ENCODE assay signal across 1 cellular context in genomic region chr20:41734506-41734945, GRCh38.
A peak's percentile ranks its signal among the peaks of the same experiment; 100 is the strongest.
TF ChIP-seq lines count a peak whose summit lies in the region.

No MANE protein-coding gene starts in this region.

TF ChIP-seq in HepG2, 621 proteins besides CTCF, POLR2A, EP300 and RAD21 (continued from another document and continues in another):
- TF ChIP-seq PATZ1 (CRISPR knock-in tag; IDR thresholded peaks at IDR 0.05), result peak; percentile 59
- no peak for TF ChIP-seq ZNF577 (CRISPR knock-in tag; IDR thresholded peaks at IDR 0.05; ENCODE audit: borderline replicate concordance, low read depth)
- TF ChIP-seq, protein P1, sequence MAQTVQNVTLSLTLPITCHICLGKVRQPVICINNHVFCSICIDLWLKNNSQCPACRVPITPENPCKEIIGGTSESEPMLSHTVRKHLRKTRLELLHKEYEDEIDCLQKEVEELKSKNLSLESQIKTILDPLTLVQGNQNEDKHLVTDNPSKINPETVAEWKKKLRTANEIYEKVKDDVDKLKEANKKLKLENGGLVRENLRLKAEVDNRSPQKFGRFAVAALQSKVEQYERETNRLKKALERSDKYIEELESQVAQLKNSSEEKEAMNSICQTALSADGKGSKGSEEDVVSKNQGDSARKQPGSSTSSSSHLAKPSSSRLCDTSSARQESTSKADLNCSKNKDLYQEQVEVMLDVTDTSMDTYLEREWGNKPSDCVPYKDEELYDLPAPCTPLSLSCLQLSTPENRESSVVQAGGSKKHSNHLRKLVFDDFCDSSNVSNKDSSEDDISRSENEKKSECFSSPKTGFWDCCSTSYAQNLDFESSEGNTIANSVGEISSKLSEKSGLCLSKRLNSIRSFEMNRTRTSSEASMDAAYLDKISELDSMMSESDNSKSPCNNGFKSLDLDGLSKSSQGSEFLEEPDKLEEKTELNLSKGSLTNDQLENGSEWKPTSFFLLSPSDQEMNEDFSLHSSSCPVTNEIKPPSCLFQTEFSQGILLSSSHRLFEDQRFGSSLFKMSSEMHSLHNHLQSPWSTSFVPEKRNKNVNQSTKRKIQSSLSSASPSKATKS (CRISPR knock-in tag; IDR thresholded peaks at IDR 0.05), result no peak
- TF ChIP-seq, protein P2, sequence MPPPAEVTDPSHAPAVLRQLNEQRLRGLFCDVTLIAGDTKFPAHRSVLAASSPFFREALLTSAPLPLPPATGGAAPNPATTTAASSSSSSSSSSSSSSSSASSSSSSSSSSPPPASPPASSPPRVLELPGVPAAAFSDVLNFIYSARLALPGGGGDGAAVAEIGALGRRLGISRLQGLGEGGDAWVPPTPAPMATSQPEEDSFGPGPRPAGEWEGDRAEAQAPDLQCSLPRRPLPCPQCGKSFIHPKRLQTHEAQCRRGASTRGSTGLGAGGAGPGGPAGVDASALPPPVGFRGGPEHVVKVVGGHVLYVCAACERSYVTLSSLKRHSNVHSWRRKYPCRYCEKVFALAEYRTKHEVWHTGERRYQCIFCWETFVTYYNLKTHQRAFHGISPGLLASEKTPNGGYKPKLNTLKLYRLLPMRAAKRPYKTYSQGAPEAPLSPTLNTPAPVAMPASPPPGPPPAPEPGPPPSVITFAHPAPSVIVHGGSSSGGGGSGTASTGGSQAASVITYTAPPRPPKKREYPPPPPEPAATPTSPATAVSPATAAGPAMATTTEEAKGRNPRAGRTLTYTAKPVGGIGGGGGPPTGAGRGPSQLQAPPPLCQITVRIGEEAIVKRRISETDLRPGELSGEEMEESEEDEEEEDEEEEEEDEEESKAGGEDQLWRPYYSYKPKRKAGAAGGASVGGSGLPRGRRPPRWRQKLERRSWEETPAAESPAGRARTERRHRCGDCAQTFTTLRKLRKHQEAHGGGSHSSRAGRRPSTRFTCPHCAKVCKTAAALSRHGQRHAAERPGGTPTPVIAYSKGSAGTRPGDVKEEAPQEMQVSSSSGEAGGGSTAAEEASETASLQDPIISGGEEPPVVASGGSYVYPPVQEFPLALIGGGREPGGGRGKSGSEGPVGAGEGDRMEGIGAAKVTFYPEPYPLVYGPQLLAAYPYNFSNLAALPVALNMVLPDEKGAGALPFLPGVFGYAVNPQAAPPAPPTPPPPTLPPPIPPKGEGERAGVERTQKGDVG (CRISPR knock-in tag; IDR thresholded peaks at IDR 0.05; ENCODE audit: borderline replicate concordance), result 0 out of 2 replicates have a peak, but pooled peaks have one; percentile 21
- TF ChIP-seq TFDP2 (CRISPR knock-in tag; IDR thresholded peaks at IDR 0.05), result no peak
- no peak for TF ChIP-seq HIVEP1 (CRISPR knock-in tag; IDR thresholded peaks at IDR 0.05)
- no peak for TF ChIP-seq ZNF597 (CRISPR knock-in tag; IDR thresholded peaks at IDR 0.05)
- no peak for TF ChIP-seq ZNF468 (CRISPR knock-in tag; IDR thresholded peaks at IDR 0.05)
- TF ChIP-seq, protein P3, sequence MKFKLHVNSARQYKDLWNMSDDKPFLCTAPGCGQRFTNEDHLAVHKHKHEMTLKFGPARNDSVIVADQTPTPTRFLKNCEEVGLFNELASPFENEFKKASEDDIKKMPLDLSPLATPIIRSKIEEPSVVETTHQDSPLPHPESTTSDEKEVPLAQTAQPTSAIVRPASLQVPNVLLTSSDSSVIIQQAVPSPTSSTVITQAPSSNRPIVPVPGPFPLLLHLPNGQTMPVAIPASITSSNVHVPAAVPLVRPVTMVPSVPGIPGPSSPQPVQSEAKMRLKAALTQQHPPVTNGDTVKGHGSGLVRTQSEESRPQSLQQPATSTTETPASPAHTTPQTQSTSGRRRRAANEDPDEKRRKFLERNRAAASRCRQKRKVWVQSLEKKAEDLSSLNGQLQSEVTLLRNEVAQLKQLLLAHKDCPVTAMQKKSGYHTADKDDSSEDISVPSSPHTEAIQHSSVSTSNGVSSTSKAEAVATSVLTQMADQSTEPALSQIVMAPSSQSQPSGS (CRISPR knock-in tag; IDR thresholded peaks at IDR 0.05), result peak; percentile 49; the same call in 1 of the 2 replicates
- no peak for TF ChIP-seq AHDC1 (CRISPR knock-in tag; IDR thresholded peaks at IDR 0.05; ENCODE audit: borderline replicate concordance)
- TF ChIP-seq ZNF225 (CRISPR knock-in tag; IDR thresholded peaks at IDR 0.05), result peak; percentile 72; the same call in 1 of the 2 replicates
- TF ChIP-seq ZGPAT (CRISPR knock-in tag; IDR thresholded peaks at IDR 0.05), result 0 out of 2 replicates have a peak, but pooled peaks have one; percentile 49
- TF ChIP-seq, protein P4, sequence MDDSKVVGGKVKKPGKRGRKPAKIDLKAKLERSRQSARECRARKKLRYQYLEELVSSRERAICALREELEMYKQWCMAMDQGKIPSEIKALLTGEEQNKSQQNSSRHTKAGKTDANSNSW (CRISPR knock-in tag; IDR thresholded peaks at IDR 0.05; ENCODE audit: borderline replicate concordance), result no peak
- TF ChIP-seq TSC22D2 (CRISPR knock-in tag; IDR thresholded peaks at IDR 0.05; ENCODE audit: borderline replicate concordance), result peak; percentile 58; the same call in 1 of the 2 replicates
- 0 out of 2 replicates have a peak, but pooled peaks have one; percentile 20 for TF ChIP-seq ZKSCAN8 (CRISPR knock-in tag; IDR thresholded peaks at IDR 0.05; ENCODE audit: borderline replicate concordance)
- 0 out of 2 replicates have a peak, but pooled peaks have one; percentile 36 for TF ChIP-seq SOX5 (CRISPR knock-in tag; IDR thresholded peaks at IDR 0.05; ENCODE audit: borderline replicate concordance)
- peak; percentile 36; the same call in 1 of the 2 replicates for TF ChIP-seq GABPB1 (CRISPR knock-in tag; IDR thresholded peaks at IDR 0.05)
- TF ChIP-seq, protein P5, sequence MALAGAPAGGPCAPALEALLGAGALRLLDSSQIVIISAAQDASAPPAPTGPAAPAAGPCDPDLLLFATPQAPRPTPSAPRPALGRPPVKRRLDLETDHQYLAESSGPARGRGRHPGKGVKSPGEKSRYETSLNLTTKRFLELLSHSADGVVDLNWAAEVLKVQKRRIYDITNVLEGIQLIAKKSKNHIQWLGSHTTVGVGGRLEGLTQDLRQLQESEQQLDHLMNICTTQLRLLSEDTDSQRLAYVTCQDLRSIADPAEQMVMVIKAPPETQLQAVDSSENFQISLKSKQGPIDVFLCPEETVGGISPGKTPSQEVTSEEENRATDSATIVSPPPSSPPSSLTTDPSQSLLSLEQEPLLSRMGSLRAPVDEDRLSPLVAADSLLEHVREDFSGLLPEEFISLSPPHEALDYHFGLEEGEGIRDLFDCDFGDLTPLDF (CRISPR knock-in tag; IDR thresholded peaks at IDR 0.05), result no peak
- TF ChIP-seq ZNF382 (CRISPR knock-in tag; IDR thresholded peaks at IDR 0.05; ENCODE audit: borderline replicate concordance), result no peak
- no peak for TF ChIP-seq ARNT (IDR thresholded peaks at IDR 0.05)
- TF ChIP-seq, protein P6, sequence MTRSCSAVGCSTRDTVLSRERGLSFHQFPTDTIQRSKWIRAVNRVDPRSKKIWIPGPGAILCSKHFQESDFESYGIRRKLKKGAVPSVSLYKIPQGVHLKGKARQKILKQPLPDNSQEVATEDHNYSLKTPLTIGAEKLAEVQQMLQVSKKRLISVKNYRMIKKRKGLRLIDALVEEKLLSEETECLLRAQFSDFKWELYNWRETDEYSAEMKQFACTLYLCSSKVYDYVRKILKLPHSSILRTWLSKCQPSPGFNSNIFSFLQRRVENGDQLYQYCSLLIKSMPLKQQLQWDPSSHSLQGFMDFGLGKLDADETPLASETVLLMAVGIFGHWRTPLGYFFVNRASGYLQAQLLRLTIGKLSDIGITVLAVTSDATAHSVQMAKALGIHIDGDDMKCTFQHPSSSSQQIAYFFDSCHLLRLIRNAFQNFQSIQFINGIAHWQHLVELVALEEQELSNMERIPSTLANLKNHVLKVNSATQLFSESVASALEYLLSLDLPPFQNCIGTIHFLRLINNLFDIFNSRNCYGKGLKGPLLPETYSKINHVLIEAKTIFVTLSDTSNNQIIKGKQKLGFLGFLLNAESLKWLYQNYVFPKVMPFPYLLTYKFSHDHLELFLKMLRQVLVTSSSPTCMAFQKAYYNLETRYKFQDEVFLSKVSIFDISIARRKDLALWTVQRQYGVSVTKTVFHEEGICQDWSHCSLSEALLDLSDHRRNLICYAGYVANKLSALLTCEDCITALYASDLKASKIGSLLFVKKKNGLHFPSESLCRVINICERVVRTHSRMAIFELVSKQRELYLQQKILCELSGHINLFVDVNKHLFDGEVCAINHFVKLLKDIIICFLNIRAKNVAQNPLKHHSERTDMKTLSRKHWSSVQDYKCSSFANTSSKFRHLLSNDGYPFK (CRISPR knock-in tag; IDR thresholded peaks at IDR 0.05; ENCODE audit: borderline replicate concordance), result 0 out of 2 replicates have a peak, but pooled peaks have one; percentile 38
- peak; percentile 41; the same call in 1 of the 2 replicates for TF ChIP-seq PHF8 (CRISPR knock-in tag; IDR thresholded peaks at IDR 0.05)
- TF ChIP-seq RNF2 (conservative IDR thresholded peaks at IDR 0.05; ENCODE audit: low read depth), result no peak
- TF ChIP-seq, protein P7, sequence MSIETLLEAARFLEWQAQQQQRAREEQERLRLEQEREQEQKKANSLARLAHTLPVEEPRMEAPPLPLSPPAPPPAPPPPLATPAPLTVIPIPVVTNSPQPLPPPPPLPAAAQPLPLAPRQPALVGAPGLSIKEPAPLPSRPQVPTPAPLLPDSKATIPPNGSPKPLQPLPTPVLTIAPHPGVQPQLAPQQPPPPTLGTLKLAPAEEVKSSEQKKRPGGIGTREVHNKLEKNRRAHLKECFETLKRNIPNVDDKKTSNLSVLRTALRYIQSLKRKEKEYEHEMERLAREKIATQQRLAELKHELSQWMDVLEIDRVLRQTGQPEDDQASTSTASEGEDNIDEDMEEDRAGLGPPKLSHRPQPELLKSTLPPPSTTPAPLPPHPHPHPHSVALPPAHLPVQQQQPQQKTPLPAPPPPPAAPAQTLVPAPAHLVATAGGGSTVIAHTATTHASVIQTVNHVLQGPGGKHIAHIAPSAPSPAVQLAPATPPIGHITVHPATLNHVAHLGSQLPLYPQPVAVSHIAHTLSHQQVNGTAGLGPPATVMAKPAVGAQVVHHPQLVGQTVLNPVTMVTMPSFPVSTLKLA (IDR thresholded peaks at IDR 0.05), result no peak
